18 cellular contexts compared by ENCODE assay signal in genomic region chr15:92934706-92935105, GRCh38. TPM values are rescaled to one million over a fixed set of nuclear protein-coding genes. Genes with fewer than 3 reads are reported as not detected.
DNase-seq lines count a peak whose midpoint lies in the region; ATAC-seq and TF ChIP-seq lines count a peak whose summit lies in the region.
"Had no signal": no experiment of that assay in that cellular context is flagged by ENCODE, and none has a peak within 500 bp of the region (broad histone marks: within the 10 kb centered on the region; RNA-seq: fewer than 3 reads in every experiment).

No MANE protein-coding gene starts in this region.

- H3K9ac ChIP-seq in smooth muscle cell (ENCODE audit: low read depth), result no peak overlapping the region

- 91% methylated on average over 6 of the region's 6 CpGs for WGBS in smooth muscle cell (ENCODE audit: low lambda C conversion rate)

- H3K36me3 ChIP-seq in smooth muscle cell (ENCODE audit: low read depth) (peaks cover 28% of the 10 kb centered on the region), HAP-1 (replicated peaks) (peaks cover 83% of the 10 kb centered on the region)

- H3K4me3 ChIP-seq in smooth muscle cell (no peak overlapping the region), HAP-1 (no peak overlapping the region)
- H3K4me3 ChIP-seq: lower lobe of right lung, spleen had no signal

- no peak overlapping the region for H3K4me3 Mint-ChIP-seq in activated naive CD4-positive, alpha-beta T cell treated with anti-CD3 and anti-CD28 coated beads, Interleukin-2, amount 50 U/mL, for 24 hours
- H3K4me3 Mint-ChIP-seq in WTC11 (no peak overlapping the region), memory B cell (no peak overlapping the region)
- H3K4me3 Mint-ChIP-seq: activated CD4-positive, alpha-beta memory T cell treated with anti-CD3 and anti-CD28 coated beads, Interleukin-2, amount 10 ng/mL, durations not matched to agents 7 days and 5 days had no signal

- H3K4me2 ChIP-seq in smooth muscle cell, result no peak overlapping the region

- peak overlapping the region; percentile 94 for H3K27ac Mint-ChIP-seq in activated naive CD4-positive, alpha-beta T cell treated with anti-CD3 and anti-CD28 coated beads, Interleukin-2, amount 50 U/mL, for 24 hours
- H3K27ac Mint-ChIP-seq in activated naive CD4-positive, alpha-beta T cell treated with anti-CD3 and anti-CD28 coated beads, Interleukin-2, amount 50 U/mL, for 72 hours, result no peak overlapping the region
- H3K27ac Mint-ChIP-seq in WTC11 (peak overlapping the region; percentile 89), memory B cell (peak overlapping the region; percentile 58)
- H3K27ac Mint-ChIP-seq: activated CD4-positive, alpha-beta memory T cell treated with anti-CD3 and anti-CD28 coated beads, Interleukin-2, amount 10 ng/mL, durations not matched to agents 7 days and 5 days had no signal

- peaks cover 32% of the 10 kb centered on the region for H3K36me3 Mint-ChIP-seq in activated naive CD4-positive, alpha-beta T cell treated with anti-CD3 and anti-CD28 coated beads, Interleukin-2, amount 50 U/mL, for 24 hours
- H3K36me3 Mint-ChIP-seq in activated naive CD4-positive, alpha-beta T cell treated with anti-CD3 and anti-CD28 coated beads, Interleukin-2, amount 50 U/mL, for 72 hours, result peaks cover 35 to 71% of the 10 kb centered on the region in 2 donors
- H3K36me3 Mint-ChIP-seq in WTC11 (peaks cover 82% of the 10 kb centered on the region), memory B cell (peaks cover 42% of the 10 kb centered on the region)

- no peaks in the 10 kb centered on the region for H3K27me3 Mint-ChIP-seq in activated naive CD4-positive, alpha-beta T cell treated with anti-CD3 and anti-CD28 coated beads, Interleukin-2, amount 50 U/mL, for 24 hours
- H3K27me3 Mint-ChIP-seq in WTC11 (ENCODE audit: low read depth) (no peaks in the 10 kb centered on the region), memory B cell (no peaks in the 10 kb centered on the region)
- H3K27me3 Mint-ChIP-seq: activated CD4-positive, alpha-beta memory T cell treated with anti-CD3 and anti-CD28 coated beads, Interleukin-2, amount 10 ng/mL, durations not matched to agents 7 days and 5 days had no signal

- H3K9me3 ChIP-seq in smooth muscle cell (replicated peaks; ENCODE audit: low read depth), result no peaks in the 10 kb centered on the region
- no peaks in the 10 kb centered on the region for H3K9me3 ChIP-seq in HAP-1
- H3K9me3 ChIP-seq: lower lobe of right lung, spleen had no signal

- H3K4me1 Mint-ChIP-seq in activated naive CD4-positive, alpha-beta T cell treated with anti-CD3 and anti-CD28 coated beads, Interleukin-2, amount 50 U/mL, for 24 hours, result peaks cover 60% of the 10 kb centered on the region
- H3K4me1 Mint-ChIP-seq in WTC11 (no peaks in the 10 kb centered on the region), memory B cell (peaks cover 4% of the 10 kb centered on the region)

- H3K27ac ChIP-seq in smooth muscle cell (ENCODE audit: low read depth), result peak overlapping the region; percentile 37
- H3K27ac ChIP-seq: C4-2B, lower lobe of right lung had no signal

- POLR2A ChIA-PET in WTC11 (lab: Charles Lee), result no interaction called here

- peaks cover 87% of the 10 kb centered on the region for H4K20me1 ChIP-seq in smooth muscle cell (ENCODE audit: low read depth)

- no peak overlapping the region for H2AFZ ChIP-seq in smooth muscle cell (ENCODE audit: low read depth)

- TF ChIP-seq CTCF in WTC11 (IDR thresholded peaks at IDR 0.05), result no peak
- no peak for TF ChIP-seq CTCF in smooth muscle cell (IDR thresholded peaks at IDR 0.05; ENCODE audit: borderline replicate concordance, insufficient read depth, poor library complexity, severe bottlenecking)

- no peak for DNase-seq in activated naive CD4-positive, alpha-beta T cell treated with anti-CD3 and anti-CD28 coated beads, Interleukin-2, amount 50 U/mL, for 72 hours (ENCODE audit: low spot score in 2 of 2)
- DNase-seq in WTC11 (ENCODE audit: low spot score), result no peak
- DNase-seq in memory B cell (ENCODE audit: low spot score in 2 of 2), result no peak
- no peak for DNase-seq in smooth muscle cell (lab: John Stamatoyannopoulos, UW; ENCODE audit: unreplicated experiment)
- no peak for DNase-seq in left ventricle myocardium superior
- DNase-seq in HAP-1 (ENCODE audit: low spot score in 2 of 2), result no peak
- DNase-seq: ACHN; activated CD4-positive, alpha-beta memory T cell treated with anti-CD3 and anti-CD28 coated beads, Interleukin-2, amount 10 ng/mL, durations not matched to agents 7 days and 5 days; cerebellar nuclear complex; DMS 273 treated with DMSO at 0.1 percent for 48 hours; glutamatergic neuron; lower lobe of right lung; NCI-H1417 treated with DMSO at 0.1 percent for 48 hours; NCI-H524 treated with DMSO at 0.1 percent for 48 hours; spleen had no signal

- H3K27me3 ChIP-seq in smooth muscle cell (ENCODE audit: low read depth) (no peaks in the 10 kb centered on the region), HAP-1 (ENCODE audit: low read depth) (no peaks in the 10 kb centered on the region)
- H3K27me3 ChIP-seq: spleen had no signal

- H3F3A ChIP-seq in smooth muscle cell (ENCODE audit: low read depth), result peaks cover 15% of the 10 kb centered on the region

- in situ Hi-C loops in HAP-1 (cut with MboI; ENCODE audit: low sequenced_read_pairs), result no loop called here

- H3K4me1 ChIP-seq in smooth muscle cell (ENCODE audit: low read depth) (peaks cover 10% of the 10 kb centered on the region), HAP-1 (no peaks in the 10 kb centered on the region)

- peaks cover 82% of the 10 kb centered on the region for H3K79me2 ChIP-seq in smooth muscle cell (ENCODE audit: low read depth)

- ATAC-seq in activated naive CD4-positive, alpha-beta T cell treated with anti-CD3 and anti-CD28 coated beads, Interleukin-2, amount 50 U/mL, for 72 hours, result no peak
- no peak for ATAC-seq in WTC11
- ATAC-seq in memory B cell (ENCODE audit: low read depth), result no peak
- no peak for ATAC-seq in left ventricle myocardium superior
- ATAC-seq in HG02798 (IDR thresholded peaks at IDR 0.05; ENCODE audit: poor library complexity, unreplicated experiment), result no peak
- ATAC-seq: lower lobe of right lung had no signal

- intact Hi-C loops in left ventricle myocardium superior (cut with micrococcal nuclease), result no loop called here

- CTCF ChIA-PET in WTC11 (lab: Charles Lee), result no interaction called here

- H3K9me3 Mint-ChIP-seq in activated naive CD4-positive, alpha-beta T cell treated with anti-CD3 and anti-CD28 coated beads, Interleukin-2, amount 50 U/mL, for 24 hours, result no peaks in the 10 kb centered on the region
- no peaks in the 10 kb centered on the region for H3K9me3 Mint-ChIP-seq in activated naive CD4-positive, alpha-beta T cell treated with anti-CD3 and anti-CD28 coated beads, Interleukin-2, amount 50 U/mL, for 72 hours
- no peaks in the 10 kb centered on the region for H3K9me3 Mint-ChIP-seq in WTC11
- no peaks in the 10 kb centered on the region for H3K9me3 Mint-ChIP-seq in memory B cell
- H3K9me3 Mint-ChIP-seq: activated CD4-positive, alpha-beta memory T cell treated with anti-CD3 and anti-CD28 coated beads, Interleukin-2, amount 10 ng/mL, durations not matched to agents 7 days and 5 days had no signal

TF ChIP-seq in WTC11, 78 proteins besides CTCF, POLR2A, EP300 and RAD21 (continues in another document):
- TF ChIP-seq ZNF138 (CRISPR knock-in tag; conservative IDR thresholded peaks at IDR 0.05) (no peak), GABPB1 (CRISPR knock-in tag; IDR thresholded peaks at IDR 0.05) (no peak), KAT7 (CRISPR knock-in tag; IDR thresholded peaks at IDR 0.05; ENCODE audit: borderline replicate concordance) (no peak), ZNF121 (CRISPR knock-in tag; IDR thresholded peaks at IDR 0.05) (no peak), ZNF232 (CRISPR knock-in tag; IDR thresholded peaks at IDR 0.05) (no peak), RORB (CRISPR knock-in tag; IDR thresholded peaks at IDR 0.05) (no peak), USF2 (CRISPR knock-in tag; IDR thresholded peaks at IDR 0.05) (no peak)
- TF ChIP-seq, protein P1, sequence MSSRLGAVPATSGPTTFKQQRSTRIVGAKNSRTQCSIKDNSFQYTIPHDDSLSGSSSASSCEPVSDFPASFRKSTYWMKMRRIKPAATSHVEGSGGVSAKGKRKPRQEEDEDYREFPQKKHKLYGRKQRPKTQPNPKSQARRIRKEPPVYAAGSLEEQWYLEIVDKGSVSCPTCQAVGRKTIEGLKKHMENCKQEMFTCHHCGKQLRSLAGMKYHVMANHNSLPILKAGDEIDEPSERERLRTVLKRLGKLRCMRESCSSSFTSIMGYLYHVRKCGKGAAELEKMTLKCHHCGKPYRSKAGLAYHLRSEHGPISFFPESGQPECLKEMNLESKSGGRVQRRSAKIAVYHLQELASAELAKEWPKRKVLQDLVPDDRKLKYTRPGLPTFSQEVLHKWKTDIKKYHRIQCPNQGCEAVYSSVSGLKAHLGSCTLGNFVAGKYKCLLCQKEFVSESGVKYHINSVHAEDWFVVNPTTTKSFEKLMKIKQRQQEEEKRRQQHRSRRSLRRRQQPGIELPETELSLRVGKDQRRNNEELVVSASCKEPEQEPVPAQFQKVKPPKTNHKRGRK (CRISPR knock-in tag; IDR thresholded peaks at IDR 0.05; ENCODE audit: borderline replicate concordance), result no peak
- TF ChIP-seq, protein P2, sequence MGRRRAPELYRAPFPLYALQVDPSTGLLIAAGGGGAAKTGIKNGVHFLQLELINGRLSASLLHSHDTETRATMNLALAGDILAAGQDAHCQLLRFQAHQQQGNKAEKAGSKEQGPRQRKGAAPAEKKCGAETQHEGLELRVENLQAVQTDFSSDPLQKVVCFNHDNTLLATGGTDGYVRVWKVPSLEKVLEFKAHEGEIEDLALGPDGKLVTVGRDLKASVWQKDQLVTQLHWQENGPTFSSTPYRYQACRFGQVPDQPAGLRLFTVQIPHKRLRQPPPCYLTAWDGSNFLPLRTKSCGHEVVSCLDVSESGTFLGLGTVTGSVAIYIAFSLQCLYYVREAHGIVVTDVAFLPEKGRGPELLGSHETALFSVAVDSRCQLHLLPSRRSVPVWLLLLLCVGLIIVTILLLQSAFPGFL (CRISPR knock-in tag; IDR thresholded peaks at IDR 0.05; ENCODE audit: borderline replicate concordance), result no peak

RNA-seq across cellular contexts. Expression of gene CHD2, which starts 34.6 kb away (rescaled TPM):
- 100 to 1,000 TPM; 187 to 214 TPM for total RNA-seq in activated naive CD4-positive, alpha-beta T cell treated with anti-CD3 and anti-CD28 coated beads, Interleukin-2, amount 50 U/mL, for 72 hours
- total RNA-seq in WTC11 (2021) (75.8 to 101 TPM (median 87.6 TPM) in 3 replicates), smooth muscle cell (99.2 and 132 TPM in 2 replicates), left ventricle myocardium superior (57.2 TPM)
- 64.4 and 81.6 TPM in 2 replicates for polyA plus RNA-seq in smooth muscle cell

Comparison
In these comparisons a context has a peak if more than half of its experiments do, and no peak if none do; other contexts are left out.
1. H3K27ac Mint-ChIP-seq: peak in activated naive CD4-positive, alpha-beta T cell treated with anti-CD3 and anti-CD28 coated beads, Interleukin-2, amount 50 U/mL, for 24 hours (single experiment), WTC11 (single experiment) and memory B cell (single experiment); none in activated naive CD4-positive, alpha-beta T cell treated with anti-CD3 and anti-CD28 coated beads, Interleukin-2, amount 50 U/mL, for 72 hours (0 of 2).